8 cellular contexts compared by ENCODE assay signal in the genomic region with DNA sequence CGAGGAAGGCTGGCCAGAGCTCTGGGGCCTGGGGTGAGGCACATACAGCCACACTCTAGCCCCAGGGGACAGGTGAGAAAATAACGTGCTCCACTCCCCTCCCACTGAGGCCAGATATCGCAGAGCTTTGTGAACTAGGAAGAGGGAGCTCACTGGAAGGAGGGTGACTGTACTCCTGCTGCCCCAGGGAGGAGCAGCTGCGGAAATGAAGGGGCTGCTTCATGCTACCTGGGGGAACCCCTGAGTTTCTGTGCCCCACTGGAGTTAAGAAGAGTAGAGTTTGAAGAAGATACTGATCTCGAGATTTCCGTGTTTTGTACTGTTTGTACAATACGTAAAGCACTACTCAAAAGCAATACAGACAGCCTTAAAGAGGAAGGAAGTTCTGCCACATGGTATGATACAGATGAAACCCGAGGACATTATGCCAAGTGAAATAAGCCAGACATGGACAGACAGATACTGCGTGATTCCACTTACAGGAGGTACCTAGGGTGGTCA. TPM values are rescaled to one million over a fixed set of nuclear protein-coding genes. Genes with fewer than 3 reads are reported as not detected.
A peak's percentile ranks its signal among the peaks of the same experiment; 100 is the strongest.
DNase-seq lines count a peak whose midpoint lies in the region; ATAC-seq and TF ChIP-seq lines count a peak whose summit lies in the region.

No MANE protein-coding gene starts in this region.

- H3K36me3 Mint-ChIP-seq in activated CD4-positive, alpha-beta memory T cell treated with anti-CD3 and anti-CD28 coated beads, Interleukin-2, amount 10 ng/mL, durations not matched to agents 7 days and 5 days (ENCODE audit: low read depth), result peaks cover 32% of the 10 kb centered on the region

- peak overlapping the region; percentile 26; the same call in 1 of the 2 replicates for H3K4me3 ChIP-seq in BLaER1
- no peak overlapping the region for H3K4me3 ChIP-seq in right atrium auricular region
- H3K4me3 ChIP-seq in upper lobe of right lung, result no peak overlapping the region
- no peak overlapping the region for H3K4me3 ChIP-seq in ovary

- H3K9me3 ChIP-seq in BLaER1 (no peaks in the 10 kb centered on the region), right atrium auricular region (no peaks in the 10 kb centered on the region), upper lobe of right lung (no peaks in the 10 kb centered on the region), ovary (no peaks in the 10 kb centered on the region)

- peaks cover 38% of the 10 kb centered on the region for H3K4me1 Mint-ChIP-seq in activated CD4-positive, alpha-beta memory T cell treated with anti-CD3 and anti-CD28 coated beads, Interleukin-2, amount 10 ng/mL, durations not matched to agents 7 days and 5 days

- ATAC-seq in HG03354 (IDR thresholded peaks at IDR 0.05; ENCODE audit: poor library complexity, severe bottlenecking, unreplicated experiment), result peak; percentile 48
- peak; percentile 70 for ATAC-seq in upper lobe of right lung

- no peaks in the 10 kb centered on the region for H3K9me3 Mint-ChIP-seq in activated CD4-positive, alpha-beta memory T cell treated with anti-CD3 and anti-CD28 coated beads, Interleukin-2, amount 10 ng/mL, durations not matched to agents 7 days and 5 days

- H3K4me1 ChIP-seq in BLaER1, result peaks cover 94% of the 10 kb centered on the region
- no peaks in the 10 kb centered on the region for H3K4me1 ChIP-seq in right atrium auricular region
- H3K4me1 ChIP-seq in upper lobe of right lung, result peaks cover 33% of the 10 kb centered on the region
- no peaks in the 10 kb centered on the region for H3K4me1 ChIP-seq in ovary (ENCODE audit: insufficient read depth)

- H3K4me2 ChIP-seq in BLaER1, result peak overlapping the region; percentile 86

- 86 to 89% (median 87%) methylated on average over 9 of the region's 9 CpGs for WGBS in ovary, 3 donors

- no peaks in the 10 kb centered on the region for H3K27me3 Mint-ChIP-seq in activated CD4-positive, alpha-beta memory T cell treated with anti-CD3 and anti-CD28 coated beads, Interleukin-2, amount 10 ng/mL, durations not matched to agents 7 days and 5 days

- CTCF ChIA-PET in activated CD4-positive, alpha-beta memory T cell treated with anti-CD3 and anti-CD28 coated beads, Interleukin-2, amount 10 ng/mL, durations not matched to agents 7 days and 5 days (lab: Charles Lee), result interaction anchor here (1.1 to 2.4 kb wide), 3 partner anchors 10 to 82 kb away, joined by 3 to 17 read pairs (median 4); no protein-coding TSS in a partner anchor

- peak overlapping the region; percentile 79 for H3K27ac ChIP-seq in BLaER1
- no peak overlapping the region for H3K27ac ChIP-seq in right atrium auricular region
- H3K27ac ChIP-seq in upper lobe of right lung, result peak overlapping the region; percentile 67
- no peak overlapping the region for H3K27ac ChIP-seq in ovary

- peak; percentile 47 for DNase-seq in activated CD4-positive, alpha-beta memory T cell treated with anti-CD3 and anti-CD28 coated beads, Interleukin-2, amount 10 ng/mL, durations not matched to agents 7 days and 5 days
- DNase-seq in right atrium auricular region (ENCODE audit: low spot score) (peak; percentile 56), upper lobe of right lung (no peak), HuH-7.5 (ENCODE audit: low spot score) (no peak), NCI-H128 (lab: John Stamatoyannopoulos, UW; ENCODE audit: unreplicated experiment) (no peak), ovary (no peak)

- no peak for TF ChIP-seq CTCF in right atrium auricular region (IDR thresholded peaks at IDR 0.05)
- no peak for TF ChIP-seq CTCF in upper lobe of right lung (IDR thresholded peaks at IDR 0.05)
- no peak for TF ChIP-seq CTCF in ovary (IDR thresholded peaks at IDR 0.05)

- H3K27me3 ChIP-seq in BLaER1, result no peaks in the 10 kb centered on the region
- no peaks in the 10 kb centered on the region for H3K27me3 ChIP-seq in right atrium auricular region
- no peaks in the 10 kb centered on the region for H3K27me3 ChIP-seq in upper lobe of right lung
- no peaks in the 10 kb centered on the region for H3K27me3 ChIP-seq in ovary

- POLR2A ChIA-PET in activated CD4-positive, alpha-beta memory T cell treated with anti-CD3 and anti-CD28 coated beads, Interleukin-2, amount 10 ng/mL, durations not matched to agents 7 days and 5 days (lab: Charles Lee), result interaction anchor here (1.0 to 2.4 kb wide), 9 partner anchors 10 to 86 kb away, joined by 3 to 16 read pairs (median 4); a partner anchor contains a TSS

- H3K27ac Mint-ChIP-seq in activated CD4-positive, alpha-beta memory T cell treated with anti-CD3 and anti-CD28 coated beads, Interleukin-2, amount 10 ng/mL, durations not matched to agents 7 days and 5 days, result peak overlapping the region; percentile 88

- TF ChIP-seq EP300 in ovary (IDR thresholded peaks at IDR 0.05), result no peak

- intact Hi-C loops in upper lobe of right lung (cut with DNase I) (no loop called here), ovary (cut with DNase I) (no loop called here)

- peaks cover 53% of the 10 kb centered on the region for H4K20me1 ChIP-seq in BLaER1

- TF ChIP-seq POLR2A in ovary (IDR thresholded peaks at IDR 0.05), result no peak

- peak overlapping the region; percentile 19 for H3K4me3 Mint-ChIP-seq in activated CD4-positive, alpha-beta memory T cell treated with anti-CD3 and anti-CD28 coated beads, Interleukin-2, amount 10 ng/mL, durations not matched to agents 7 days and 5 days

- H3K36me3 ChIP-seq in BLaER1 (peaks cover 37% of the 10 kb centered on the region), right atrium auricular region (no peaks in the 10 kb centered on the region), upper lobe of right lung (peaks cover 17% of the 10 kb centered on the region), ovary (no peaks in the 10 kb centered on the region)

- peak overlapping the region; percentile 70 for H3K9ac ChIP-seq in BLaER1

RNA-seq across cellular contexts. Expression of a gene that starts 44.6 kb away (rescaled TPM):
- total RNA-seq in activated CD4-positive, alpha-beta memory T cell treated with anti-CD3 and anti-CD28 coated beads, Interleukin-2, amount 10 ng/mL, durations not matched to agents 7 days and 5 days, result 10 to 100 TPM; 89.5 to 91.8 TPM
- 10 to 100 TPM; 16.6 to 25.9 TPM for total RNA-seq in right atrium auricular region
- total RNA-seq in upper lobe of right lung, result 58.9 TPM
- total RNA-seq in ovary, result 100 to 1,000 TPM in 1 of 7 donors, 10 to 100 TPM in 6; 24.1 to 150 (median 25.9) TPM
- 10 to 100 TPM; 19.7 to 30.3 TPM for polyA plus RNA-seq in ovary

Comparison
In these comparisons a context has a peak if more than half of its experiments do, and no peak if none do; other contexts are left out.
1. H3K27ac ChIP-seq: peak in BLaER1 (single experiment) and upper lobe of right lung (single experiment); none in right atrium auricular region (0 of 2) and ovary (0 of 2).
2. DNase-seq: peak in activated CD4-positive, alpha-beta memory T cell treated with anti-CD3 and anti-CD28 coated beads, Interleukin-2, amount 10 ng/mL, durations not matched to agents 7 days and 5 days (single experiment) and right atrium auricular region (single experiment); none in upper lobe of right lung (single experiment), HuH-7.5 (single experiment), NCI-H128 (single experiment) and ovary (0 of 5).